Comparison of ENCODE assay signal across 16 cellular contexts in the genomic region with DNA sequence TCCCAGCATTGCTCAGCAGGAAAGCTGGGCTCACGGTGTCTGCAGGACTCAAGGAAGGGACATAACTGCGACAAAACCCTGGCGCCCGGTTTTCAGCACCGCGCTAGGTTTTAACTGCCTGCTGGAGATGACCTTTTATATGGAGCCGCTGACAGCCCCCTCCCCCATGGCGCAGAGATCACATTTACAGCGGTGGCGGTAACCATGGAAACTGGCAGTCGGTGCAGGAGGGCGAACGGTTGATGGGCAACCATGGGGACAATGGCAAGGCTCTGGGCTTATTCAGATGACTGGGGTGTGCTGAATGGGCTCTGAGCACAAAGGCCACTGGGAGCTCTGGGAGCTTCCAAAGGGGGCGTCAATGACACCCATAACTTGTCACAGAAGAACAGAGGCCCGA. TPM values are rescaled to one million over a fixed set of nuclear protein-coding genes. Genes with fewer than 3 reads are reported as not detected.
A peak's percentile ranks its signal among the peaks of the same experiment; 100 is the strongest.
DNase-seq lines count a peak whose midpoint lies in the region; TF ChIP-seq lines count a peak whose summit lies in the region.
"Had no signal": no experiment of that assay in that cellular context is flagged by ENCODE, and none has a peak within 500 bp of the region (broad histone marks: within the 10 kb centered on the region; RNA-seq: fewer than 3 reads in every experiment).

No MANE protein-coding gene starts in this region.

- peak; percentile 50 for TF ChIP-seq RAD21 in neural cell (conservative IDR thresholded peaks at IDR 0.05)

- H3K4me3 ChIP-seq in neural cell (ENCODE audit: low read length) (peak overlapping the region; percentile 54), foreskin fibroblast (ENCODE audit: low read depth in 1 of 2, low read length in 2 of 2) (no peak overlapping the region)
- H3K4me3 ChIP-seq: uterus had no signal

- H3K27ac ChIP-seq in neural cell (ENCODE audit: low read length), result peak overlapping the region; percentile 98
- H3K27ac ChIP-seq: uterus had no signal

- DNase-seq in HEK293T (ENCODE audit: extremely low spot score), result peak; percentile 53
- DNase-seq in NCI-H524 (lab: John Stamatoyannopoulos, UW), result peak; percentile 73 to 74
- DNase-seq in head of caudate nucleus, result peak in 27 of 42 donors; percentile 2 to 53 (median 21)
- no peak for DNase-seq in NCI-H1436 (lab: John Stamatoyannopoulos, UW)
- DNase-seq in NCI-H1048 (lab: John Stamatoyannopoulos, UW), result no peak
- DNase-seq in foreskin fibroblast, result no peak
- no peak for DNase-seq in activated CD4-positive, alpha-beta T cell treated with anti-CD3 and anti-CD28 coated beads, Interleukin-2, amount 10 ng/mL, durations not matched to agents 7 days and 5 days
- DNase-seq: activated CD4-positive, CD25-positive, alpha-beta regulatory T cell treated with anti-CD3 and anti-CD28 coated beads, Interleukin-2, amount 50 U/mL, for 72 hours; activated T-cell treated with anti-CD3 and anti-CD28 coated beads for 4 hours; BE2C; effector memory CD8-positive, alpha-beta T cell; NCI-H526; stimulated activated naive CD4-positive, alpha-beta T cell; uterus had no signal

- peak overlapping the region; percentile 83 for H2AFZ ChIP-seq in neural cell (ENCODE audit: low read depth, low read length)

- TF ChIP-seq EP300 in neural cell (conservative IDR thresholded peaks at IDR 0.05; ENCODE audit: poor library complexity, severe bottlenecking), result peak; percentile 85

- TF ChIP-seq CTCF in neural cell (IDR thresholded peaks at IDR 0.05; ENCODE audit: poor library complexity, severe bottlenecking) (no peak), foreskin fibroblast (IDR thresholded peaks at IDR 0.05; ENCODE audit: low read depth, low read length) (no peak)

- no peak overlapping the region for H3K4me3 Mint-ChIP-seq in activated CD4-positive, alpha-beta T cell treated with anti-CD3 and anti-CD28 coated beads, Interleukin-2, amount 10 ng/mL, durations not matched to agents 7 days and 5 days
- H3K4me3 Mint-ChIP-seq: effector memory CD8-positive, alpha-beta T cell had no signal

- peaks cover 11% of the 10 kb centered on the region for H3K4me1 Mint-ChIP-seq in activated CD4-positive, alpha-beta T cell treated with anti-CD3 and anti-CD28 coated beads, Interleukin-2, amount 10 ng/mL, durations not matched to agents 7 days and 5 days

- H3K79me2 ChIP-seq in neural cell (replicated peaks; ENCODE audit: insufficient read depth, low read length), result no peaks in the 10 kb centered on the region

- POLR2A ChIA-PET in HEK293T (lab: Yijun Ruan, JAX), result no interaction called here
- POLR2A ChIA-PET in activated CD4-positive, alpha-beta T cell treated with anti-CD3 and anti-CD28 coated beads, Interleukin-2, amount 10 ng/mL, durations not matched to agents 7 days and 5 days (lab: Charles Lee), result no interaction called here

- no peaks in the 10 kb centered on the region for H3F3A ChIP-seq in neural cell (ENCODE audit: insufficient read depth, low read length, poor library complexity, severe bottlenecking)

- H3K36me3 ChIP-seq in neural cell (ENCODE audit: insufficient read depth, low read length), result no peaks in the 10 kb centered on the region
- H3K36me3 ChIP-seq: BE2C, uterus had no signal

- no peaks in the 10 kb centered on the region for H3K36me3 Mint-ChIP-seq in activated CD4-positive, alpha-beta T cell treated with anti-CD3 and anti-CD28 coated beads, Interleukin-2, amount 10 ng/mL, durations not matched to agents 7 days and 5 days (ENCODE audit: low read depth)
- H3K36me3 Mint-ChIP-seq: activated naive CD4-positive, alpha-beta T cell treated with anti-CD3 and anti-CD28 coated beads, Interleukin-2, amount 50 U/mL, for 72 hours had no signal

- no peaks in the 10 kb centered on the region for H4K20me1 ChIP-seq in neural cell (ENCODE audit: insufficient read depth)

- H3K27me3 ChIP-seq in neural cell (ENCODE audit: insufficient read depth, low read depth, low read length), result no peaks in the 10 kb centered on the region
- H3K27me3 ChIP-seq: BE2C, uterus had no signal

- no peaks in the 10 kb centered on the region for H3K9me3 ChIP-seq in neural cell (ENCODE audit: low read length)
- H3K9me3 ChIP-seq: BE2C, uterus had no signal

- CTCF ChIA-PET in HEK293T (lab: Yijun Ruan, JAX), result no interaction called here
- CTCF ChIA-PET in activated CD4-positive, alpha-beta T cell treated with anti-CD3 and anti-CD28 coated beads, Interleukin-2, amount 10 ng/mL, durations not matched to agents 7 days and 5 days (lab: Charles Lee), result interaction anchor here (0.6 kb wide), 1 partner anchor 43 kb away, joined by 3 read pairs; no protein-coding TSS in a partner anchor

- peak overlapping the region; percentile 65 for H3K9ac ChIP-seq in neural cell (ENCODE audit: low read length)

- no peak overlapping the region for H3K27ac Mint-ChIP-seq in activated CD4-positive, alpha-beta T cell treated with anti-CD3 and anti-CD28 coated beads, Interleukin-2, amount 10 ng/mL, durations not matched to agents 7 days and 5 days
- H3K27ac Mint-ChIP-seq: activated naive CD4-positive, alpha-beta T cell treated with anti-CD3 and anti-CD28 coated beads, Interleukin-2, amount 50 U/mL, for 72 hours had no signal

- peaks cover 17% of the 10 kb centered on the region for H3K27me3 Mint-ChIP-seq in activated CD4-positive, alpha-beta T cell treated with anti-CD3 and anti-CD28 coated beads, Interleukin-2, amount 10 ng/mL, durations not matched to agents 7 days and 5 days

- no peaks in the 10 kb centered on the region for H3K9me2 ChIP-seq in neural cell (ENCODE audit: insufficient read depth, low read length)

- peak overlapping the region; percentile 46 for H3K4me2 ChIP-seq in neural cell (ENCODE audit: low read length)

- intact Hi-C loops in head of caudate nucleus (cut with DNase I), result no loop called here

- H3K9me3 Mint-ChIP-seq in activated CD4-positive, alpha-beta T cell treated with anti-CD3 and anti-CD28 coated beads, Interleukin-2, amount 10 ng/mL, durations not matched to agents 7 days and 5 days, result no peaks in the 10 kb centered on the region
- H3K9me3 Mint-ChIP-seq: activated naive CD4-positive, alpha-beta T cell treated with anti-CD3 and anti-CD28 coated beads, Interleukin-2, amount 50 U/mL, for 72 hours; effector memory CD8-positive, alpha-beta T cell had no signal

TF ChIP-seq in HEK293T, 16 proteins besides CTCF, POLR2A, EP300 and RAD21:
- TF ChIP-seq HDGF (IDR thresholded peaks at IDR 0.05; ENCODE audit: borderline replicate concordance), result no peak
- TF ChIP-seq, protein P1, sequence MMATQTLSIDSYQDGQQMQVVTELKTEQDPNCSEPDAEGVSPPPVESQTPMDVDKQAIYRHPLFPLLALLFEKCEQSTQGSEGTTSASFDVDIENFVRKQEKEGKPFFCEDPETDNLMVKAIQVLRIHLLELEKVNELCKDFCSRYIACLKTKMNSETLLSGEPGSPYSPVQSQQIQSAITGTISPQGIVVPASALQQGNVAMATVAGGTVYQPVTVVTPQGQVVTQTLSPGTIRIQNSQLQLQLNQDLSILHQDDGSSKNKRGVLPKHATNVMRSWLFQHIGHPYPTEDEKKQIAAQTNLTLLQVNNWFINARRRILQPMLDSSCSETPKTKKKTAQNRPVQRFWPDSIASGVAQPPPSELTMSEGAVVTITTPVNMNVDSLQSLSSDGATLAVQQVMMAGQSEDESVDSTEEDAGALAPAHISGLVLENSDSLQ (IDR thresholded peaks at IDR 0.05), result peak; percentile 38; the same call in 1 of the 2 replicates
TF ChIP-seq in HEK293T: peak in this region for 1.

TF ChIP-seq in neural cell, 6 proteins besides CTCF, POLR2A, EP300 and RAD21:
- peak; percentile 48 for TF ChIP-seq MXI1 (conservative IDR thresholded peaks at IDR 0.05; ENCODE audit: poor library complexity, severe bottlenecking)
- TF ChIP-seq EZH2 (IDR thresholded peaks at IDR 0.05; ENCODE audit: borderline replicate concordance, insufficient read depth, low read length, poor library complexity, severe bottlenecking), result no peak
- TF ChIP-seq, protein P2, sequence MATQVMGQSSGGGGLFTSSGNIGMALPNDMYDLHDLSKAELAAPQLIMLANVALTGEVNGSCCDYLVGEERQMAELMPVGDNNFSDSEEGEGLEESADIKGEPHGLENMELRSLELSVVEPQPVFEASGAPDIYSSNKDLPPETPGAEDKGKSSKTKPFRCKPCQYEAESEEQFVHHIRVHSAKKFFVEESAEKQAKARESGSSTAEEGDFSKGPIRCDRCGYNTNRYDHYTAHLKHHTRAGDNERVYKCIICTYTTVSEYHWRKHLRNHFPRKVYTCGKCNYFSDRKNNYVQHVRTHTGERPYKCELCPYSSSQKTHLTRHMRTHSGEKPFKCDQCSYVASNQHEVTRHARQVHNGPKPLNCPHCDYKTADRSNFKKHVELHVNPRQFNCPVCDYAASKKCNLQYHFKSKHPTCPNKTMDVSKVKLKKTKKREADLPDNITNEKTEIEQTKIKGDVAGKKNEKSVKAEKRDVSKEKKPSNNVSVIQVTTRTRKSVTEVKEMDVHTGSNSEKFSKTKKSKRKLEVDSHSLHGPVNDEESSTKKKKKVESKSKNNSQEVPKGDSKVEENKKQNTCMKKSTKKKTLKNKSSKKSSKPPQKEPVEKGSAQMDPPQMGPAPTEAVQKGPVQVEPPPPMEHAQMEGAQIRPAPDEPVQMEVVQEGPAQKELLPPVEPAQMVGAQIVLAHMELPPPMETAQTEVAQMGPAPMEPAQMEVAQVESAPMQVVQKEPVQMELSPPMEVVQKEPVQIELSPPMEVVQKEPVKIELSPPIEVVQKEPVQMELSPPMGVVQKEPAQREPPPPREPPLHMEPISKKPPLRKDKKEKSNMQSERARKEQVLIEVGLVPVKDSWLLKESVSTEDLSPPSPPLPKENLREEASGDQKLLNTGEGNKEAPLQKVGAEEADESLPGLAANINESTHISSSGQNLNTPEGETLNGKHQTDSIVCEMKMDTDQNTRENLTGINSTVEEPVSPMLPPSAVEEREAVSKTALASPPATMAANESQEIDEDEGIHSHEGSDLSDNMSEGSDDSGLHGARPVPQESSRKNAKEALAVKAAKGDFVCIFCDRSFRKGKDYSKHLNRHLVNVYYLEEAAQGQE (IDR thresholded peaks at IDR 0.05; ENCODE audit: borderline replicate concordance), result peak; percentile 91
- peak; percentile 62 for TF ChIP-seq TAF1 (IDR thresholded peaks at IDR 0.05; ENCODE audit: low read depth)
- TF ChIP-seq POLR2AphosphoS5 (IDR thresholded peaks at IDR 0.05), result peak; percentile 70
- TF ChIP-seq SMC3 (conservative IDR thresholded peaks at IDR 0.05; ENCODE audit: poor library complexity), result peak; percentile 49

RNA-seq across cellular contexts. Expression of a gene that starts 37.2 kb away (rescaled TPM):
- polyA plus RNA-seq in neural cell, result 0.04 and 0.14 TPM in 2 replicates
- polyA minus RNA-seq in neural cell, result 0.46 and 0.49 TPM in 2 replicates
- total RNA-seq in activated CD4-positive, alpha-beta T cell treated with anti-CD3 and anti-CD28 coated beads, Interleukin-2, amount 10 ng/mL, durations not matched to agents 7 days and 5 days, result under 1 TPM; 0.20 to 0.23 TPM

Comparison
In these comparisons a context has a peak if more than half of its experiments do, and no peak if none do; other contexts are left out.
1. DNase-seq: peak in HEK293T (single experiment), NCI-H524 (2 of 2) and head of caudate nucleus (27 of 42); none in NCI-H1436 (single experiment), NCI-H1048 (single experiment), foreskin fibroblast (0 of 2) and activated CD4-positive, alpha-beta T cell treated with anti-CD3 and anti-CD28 coated beads, Interleukin-2, amount 10 ng/mL, durations not matched to agents 7 days and 5 days (single experiment).